17 cellular contexts compared by ENCODE assay signal in genomic region chr3:18679226-18679625, GRCh38.
A peak's percentile ranks its signal among the peaks of the same experiment; 100 is the strongest.
DNase-seq lines count a peak whose midpoint lies in the region; ATAC-seq and TF ChIP-seq lines count a peak whose summit lies in the region.
"Had no signal": no experiment of that assay in that cellular context is flagged by ENCODE, and none has a peak within 500 bp of the region (broad histone marks: within the 10 kb centered on the region; RNA-seq: fewer than 3 reads in every experiment).

No MANE protein-coding gene starts in this region.

- peak; percentile 46 to 65 (median 58) for DNase-seq in CD4-positive, alpha-beta memory T cell
- DNase-seq in natural killer cell treated with Interleukin-12 subunit alpha and Interleukin-12 subunit beta and Interleukin-15 and Interleukin-18, amount 100 ng/mL, for 72 hours (ENCODE audit: low spot score) = peak; percentile 67
- DNase-seq in SK-N-SH = no peak
- DNase-seq in NCI-H1694 treated with DMSO at 0.1 percent for 48 hours (lab: John Stamatoyannopoulos, UW) = no peak
- DNase-seq: brain microvascular endothelial cell, DMS 273 treated with DMSO at 0.1 percent for 48 hours, H9, head of caudate nucleus, Karpas-422, NCI-H1105 had no signal

- H3K4me3 ChIP-seq in CD4-positive, alpha-beta memory T cell (ENCODE audit: low read length in 2 of 2) = no peak overlapping the region
- H3K4me3 ChIP-seq in SK-N-SH (ENCODE audit: low read depth in 2 of 2, low read length in 1 of 2) = no peak overlapping the region
- H3K4me3 ChIP-seq: thoracic aorta had no signal

- no peak overlapping the region for H2AFZ ChIP-seq in SK-N-SH (ENCODE audit: low read depth)

- TF ChIP-seq CTCF in SK-N-SH (IDR thresholded peaks at IDR 0.05) = no peak

- H3K9me3 ChIP-seq in CD4-positive, alpha-beta memory T cell (ENCODE audit: control insufficient read depth in 1 of 2, low read length in 2 of 2) = no peaks in the 10 kb centered on the region
- H3K9me3 ChIP-seq in SK-N-SH = no peaks in the 10 kb centered on the region
- H3K9me3 ChIP-seq: thoracic aorta had no signal

- H3F3A ChIP-seq in SK-N-SH (replicated peaks; ENCODE audit: insufficient read depth) = no peaks in the 10 kb centered on the region

- peak overlapping the region; percentile 52 to 87 (median 70) for H3K4me3 Mint-ChIP-seq in CD4-positive, alpha-beta memory T cell
- H3K4me3 Mint-ChIP-seq in activated T-helper 17 cell treated with anti-CD3 and anti-CD28 coated beads, Interleukin-2, amount 50 U/mL, for 72 hours = peak overlapping the region; percentile 64
- peak overlapping the region; percentile 52 for H3K4me3 Mint-ChIP-seq in natural killer cell treated with Interleukin-12 subunit alpha and Interleukin-12 subunit beta and Interleukin-15 and Interleukin-18, amount 100 ng/mL, for 72 hours
- H3K4me3 Mint-ChIP-seq: H9, memory B cell, neural crest cell had no signal

- 50% methylated on average over 4 of the region's 4 CpGs for WGBS in SK-N-SH (ENCODE audit: low lambda C conversion rate)

- H3K27me3 ChIP-seq in CD4-positive, alpha-beta memory T cell (ENCODE audit: insufficient read depth, low read length) = no peaks in the 10 kb centered on the region
- H3K27me3 ChIP-seq in SK-N-SH (ENCODE audit: insufficient read depth) = no peaks in the 10 kb centered on the region
- H3K27me3 ChIP-seq: brain microvascular endothelial cell had no signal

- CTCF ChIA-PET in CD4-positive, alpha-beta memory T cell (lab: Charles Lee; ENCODE audit: partially characterized antibody) = interaction anchor here (0.7 to 1.6 kb wide), 12 partner anchors 8 to 268 kb away, joined by 3 to 10 read pairs (median 4); no protein-coding TSS in a partner anchor
- CTCF ChIA-PET in SK-N-SH (lab: Yijun Ruan, JAX) = no interaction called here

- H3K9me3 Mint-ChIP-seq in CD4-positive, alpha-beta memory T cell = peaks cover 0 to 5% (median 2%) of the 10 kb centered on the region in 8 donors
- peaks cover 4% of the 10 kb centered on the region for H3K9me3 Mint-ChIP-seq in activated T-helper 17 cell treated with anti-CD3 and anti-CD28 coated beads, Interleukin-2, amount 50 U/mL, for 72 hours
- peaks cover 22% of the 10 kb centered on the region for H3K9me3 Mint-ChIP-seq in natural killer cell treated with Interleukin-12 subunit alpha and Interleukin-12 subunit beta and Interleukin-15 and Interleukin-18, amount 100 ng/mL, for 72 hours
- H3K9me3 Mint-ChIP-seq: memory B cell, neural crest cell had no signal

- no peak overlapping the region for H3K4me2 ChIP-seq in SK-N-SH

- H3K36me3 ChIP-seq in CD4-positive, alpha-beta memory T cell (ENCODE audit: insufficient read depth, low read length) = no peaks in the 10 kb centered on the region
- H3K36me3 ChIP-seq in SK-N-SH (replicated peaks in 1 of 2; ENCODE audit: control insufficient read depth in 1 of 2, insufficient read depth in 2 of 2, low read length in 1 of 2) = no peaks in the 10 kb centered on the region
- H3K36me3 ChIP-seq: brain microvascular endothelial cell, thoracic aorta had no signal

- no peak for TF ChIP-seq EP300 in SK-N-SH (IDR thresholded peaks at IDR 0.05; ENCODE audit: borderline replicate concordance in 1 of 2, low read depth in 1 of 2, low read length in 1 of 2)

- H3K4me1 ChIP-seq in CD4-positive, alpha-beta memory T cell (ENCODE audit: insufficient read depth, low read length) = peaks cover 52% of the 10 kb centered on the region
- H3K4me1 ChIP-seq in SK-N-SH (ENCODE audit: control insufficient read depth in 1 of 2, insufficient read depth in 2 of 2, low read depth in 1 of 2, low read length in 1 of 2) = no peaks in the 10 kb centered on the region

- H3K27ac ChIP-seq in CD4-positive, alpha-beta memory T cell (ENCODE audit: low read depth, low read length) = no peak overlapping the region
- no peak overlapping the region for H3K27ac ChIP-seq in SK-N-SH (ENCODE audit: low read depth in 2 of 2, low read length in 1 of 2)
- H3K27ac ChIP-seq: brain microvascular endothelial cell, thoracic aorta, VCaP had no signal

- H3K4me1 Mint-ChIP-seq in CD4-positive, alpha-beta memory T cell = peaks cover 53 to 73% (median 63%) of the 10 kb centered on the region in 4 donors
- peaks cover 32% of the 10 kb centered on the region for H3K4me1 Mint-ChIP-seq in activated T-helper 17 cell treated with anti-CD3 and anti-CD28 coated beads, Interleukin-2, amount 50 U/mL, for 72 hours
- H3K4me1 Mint-ChIP-seq in natural killer cell treated with Interleukin-12 subunit alpha and Interleukin-12 subunit beta and Interleukin-15 and Interleukin-18, amount 100 ng/mL, for 72 hours (ENCODE audit: low read depth in 2 of 2) = peaks cover 51 to 71% of the 10 kb centered on the region in 2 donors
- H3K4me1 Mint-ChIP-seq: H9, memory B cell had no signal

- no peaks in the 10 kb centered on the region for H3K36me3 Mint-ChIP-seq in CD4-positive, alpha-beta memory T cell
- peaks cover 6% of the 10 kb centered on the region for H3K36me3 Mint-ChIP-seq in activated T-helper 17 cell treated with anti-CD3 and anti-CD28 coated beads, Interleukin-2, amount 50 U/mL, for 72 hours (ENCODE audit: low read depth)
- peaks cover 31% of the 10 kb centered on the region for H3K36me3 Mint-ChIP-seq in natural killer cell treated with Interleukin-12 subunit alpha and Interleukin-12 subunit beta and Interleukin-15 and Interleukin-18, amount 100 ng/mL, for 72 hours
- H3K36me3 Mint-ChIP-seq: memory B cell had no signal

- H3K9ac ChIP-seq in SK-N-SH = no peak overlapping the region

- H4K20me1 ChIP-seq in SK-N-SH (ENCODE audit: insufficient read depth) = no peaks in the 10 kb centered on the region

- no peaks in the 10 kb centered on the region for H3K79me2 ChIP-seq in SK-N-SH (ENCODE audit: insufficient read depth)

- peak; percentile 56 for ATAC-seq in HG02852 (IDR thresholded peaks at IDR 0.05; ENCODE audit: unreplicated experiment)
- ATAC-seq in activated T-helper 17 cell treated with anti-CD3 and anti-CD28 coated beads, Interleukin-2, amount 50 U/mL, for 72 hours (replicated peaks) = peak; percentile 87
- ATAC-seq in natural killer cell treated with Interleukin-12 subunit alpha and Interleukin-12 subunit beta and Interleukin-15 and Interleukin-18, amount 100 ng/mL, for 72 hours = peak; percentile 89 to 92
- ATAC-seq in HG03469 (IDR thresholded peaks at IDR 0.05; ENCODE audit: unreplicated experiment) = no peak

- no peaks in the 10 kb centered on the region for H3K9me2 ChIP-seq in SK-N-SH

- TF ChIP-seq RAD21 in SK-N-SH (IDR thresholded peaks at IDR 0.05; ENCODE audit: low read length) = no peak

- H3K27ac Mint-ChIP-seq in CD4-positive, alpha-beta memory T cell = peak overlapping the region; percentile 30 to 90 (median 76)
- peak overlapping the region; percentile 82 for H3K27ac Mint-ChIP-seq in activated T-helper 17 cell treated with anti-CD3 and anti-CD28 coated beads, Interleukin-2, amount 50 U/mL, for 72 hours
- H3K27ac Mint-ChIP-seq in natural killer cell treated with Interleukin-12 subunit alpha and Interleukin-12 subunit beta and Interleukin-15 and Interleukin-18, amount 100 ng/mL, for 72 hours = peak overlapping the region; percentile 96 to 98
- H3K27ac Mint-ChIP-seq: H9, memory B cell had no signal

- POLR2A ChIA-PET in CD4-positive, alpha-beta memory T cell (lab: Charles Lee; ENCODE audit: partially characterized antibody) = interaction anchor here (0.7 to 1.7 kb wide), 9 partner anchors 10 to 79 kb away, joined by 3 to 12 read pairs (median 6); no protein-coding TSS in a partner anchor
- POLR2A ChIA-PET in SK-N-SH (lab: Yijun Ruan, JAX) = no interaction called here

- intact Hi-C loops in CD4-positive, alpha-beta memory T cell (cut with micrococcal nuclease) = loop anchor here (2.0 to 5.0 kb wide), 3 partner anchors 46 to 78 kb away; no protein-coding TSS in a partner anchor

- no peaks in the 10 kb centered on the region for H3K27me3 Mint-ChIP-seq in CD4-positive, alpha-beta memory T cell
- no peaks in the 10 kb centered on the region for H3K27me3 Mint-ChIP-seq in activated T-helper 17 cell treated with anti-CD3 and anti-CD28 coated beads, Interleukin-2, amount 50 U/mL, for 72 hours
- no peaks in the 10 kb centered on the region for H3K27me3 Mint-ChIP-seq in natural killer cell treated with Interleukin-12 subunit alpha and Interleukin-12 subunit beta and Interleukin-15 and Interleukin-18, amount 100 ng/mL, for 72 hours
- H3K27me3 Mint-ChIP-seq: memory B cell had no signal

TF ChIP-seq in SK-N-SH, 30 proteins besides CTCF, POLR2A, EP300 and RAD21:
- no peak for TF ChIP-seq RCOR1 (IDR thresholded peaks at IDR 0.05; ENCODE audit: low read length)
- TF ChIP-seq NFIC (IDR thresholded peaks at IDR 0.05; ENCODE audit: borderline replicate concordance) = no peak
- no peak for TF ChIP-seq SIN3A (IDR thresholded peaks at IDR 0.05; ENCODE audit: borderline replicate concordance, low read depth, low read length)
- no peak for TF ChIP-seq TCF12 (IDR thresholded peaks at IDR 0.05)
- TF ChIP-seq POLR2AphosphoS5 (IDR thresholded peaks at IDR 0.05; ENCODE audit: low read depth, low read length) = no peak
- TF ChIP-seq IRF3 (IDR thresholded peaks at IDR 0.05; ENCODE audit: low read depth, low read length) = no peak
- TF ChIP-seq FOSL2 (IDR thresholded peaks at IDR 0.05; ENCODE audit: borderline replicate concordance, low read depth) = no peak
- TF ChIP-seq GATA2 (CRISPR knock-in tag; IDR thresholded peaks at IDR 0.05) = no peak
- no peak for TF ChIP-seq MEF2A (IDR thresholded peaks at IDR 0.05; ENCODE audit: borderline replicate concordance, low read depth)
- no peak for TF ChIP-seq USF2 (IDR thresholded peaks at IDR 0.05; ENCODE audit: borderline replicate concordance, low read depth, low read length)
- no peak for TF ChIP-seq FOXJ3 (CRISPR knock-in tag; IDR thresholded peaks at IDR 0.05)
- no peak for TF ChIP-seq CHD2 (IDR thresholded peaks at IDR 0.05; ENCODE audit: low read length, partially characterized antibody)

Comparison
In these comparisons a context has a peak if more than half of its experiments do, and no peak if none do; other contexts are left out.
1. DNase-seq: peak in CD4-positive, alpha-beta memory T cell (5 of 5) and natural killer cell treated with Interleukin-12 subunit alpha and Interleukin-12 subunit beta and Interleukin-15 and Interleukin-18, amount 100 ng/mL, for 72 hours (single experiment); none in SK-N-SH (single experiment) and NCI-H1694 treated with DMSO at 0.1 percent for 48 hours (single experiment).
2. Peak in every context shown above with its lines, with median percentiles within 50 percentile points of each other: H3K27ac Mint-ChIP-seq and H3K4me3 Mint-ChIP-seq.